In genomic region chr13:19189368-19189767, GRCh38 we compare ENCODE assay signal across 15 cellular contexts. TPM values are rescaled to one million over a fixed set of nuclear protein-coding genes. Genes with fewer than 3 reads are reported as not detected.
"Had no signal": no experiment of that assay in that cellular context is flagged by ENCODE, and none has a peak within 500 bp of the region (broad histone marks: within the 10 kb centered on the region; RNA-seq: fewer than 3 reads in every experiment).

No MANE protein-coding gene starts in this region.

RNA-seq across cellular contexts. Expression of gene TUBA3C, which starts 7.7 kb away (rescaled TPM):
- total RNA-seq: dermis microvascular lymphatic vessel endothelial cell, endodermal cell, esophagus mucosa, esophagus squamous epithelium, gastrocnemius medialis, glomerular endothelial cell, kidney epithelial cell, left cardiac atrium, left lung, left ventricle myocardium superior, lower leg skin, lower lobe of right lung, lung microvascular endothelial cell, mononuclear cell, mucosa of gallbladder had no signal
